ENCODE assay signal across 1 cellular context in the genomic region with DNA sequence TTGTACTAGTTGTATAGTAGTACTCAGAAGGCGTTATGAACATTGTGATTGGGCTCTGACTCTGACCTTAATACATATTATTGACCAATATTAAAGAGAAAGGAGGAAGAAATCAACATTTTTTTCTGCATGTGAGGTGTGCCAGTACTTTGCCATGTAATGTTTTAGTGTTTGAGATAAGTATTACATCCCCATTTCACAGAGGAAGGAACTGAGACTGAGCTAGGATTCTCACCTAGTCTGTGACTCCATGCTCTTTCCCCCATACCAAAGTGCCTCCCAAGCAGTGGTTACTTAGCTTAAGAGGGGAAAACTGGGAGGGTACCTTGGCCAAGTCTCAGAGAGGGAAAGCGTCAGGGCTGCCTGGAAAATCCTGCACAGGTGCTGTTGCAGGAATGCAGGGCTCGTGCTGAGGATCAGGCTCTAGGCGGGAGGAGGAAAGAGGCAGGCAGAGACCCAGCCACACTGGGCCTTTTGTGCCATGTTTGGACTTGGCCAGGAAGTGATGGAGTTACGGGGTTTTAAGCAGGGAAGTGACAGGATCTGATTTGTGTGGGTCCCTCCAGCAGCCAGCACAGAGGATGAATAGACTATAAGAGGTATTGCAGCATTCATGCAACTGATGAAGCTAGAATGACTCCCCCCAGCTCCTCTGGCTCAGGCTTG.
TF ChIP-seq lines count a peak whose summit lies in the region.

No MANE protein-coding gene starts in this region.

TF ChIP-seq in H1, 55 proteins besides CTCF, POLR2A, EP300 and RAD21:
- no peak for TF ChIP-seq E2F6 (IDR thresholded peaks at IDR 0.05)
- no peak for TF ChIP-seq GTF2F1 (IDR thresholded peaks at IDR 0.05; ENCODE audit: borderline replicate concordance, low read depth, low read length)
- TF ChIP-seq POLR2AphosphoS5 (IDR thresholded peaks at IDR 0.05; ENCODE audit: low read depth, low read length), result no peak
- TF ChIP-seq ZNF274 (IDR thresholded peaks at IDR 0.05; ENCODE audit: borderline replicate concordance, extremely low read depth, low read length), result no peak
- TF ChIP-seq FOSL1 (IDR thresholded peaks at IDR 0.05; ENCODE audit: insufficient read depth, low read depth, low read length), result no peak
- TF ChIP-seq BRCA1 (IDR thresholded peaks at IDR 0.05; ENCODE audit: low read depth, low read length), result no peak
- TF ChIP-seq POU5F1 (IDR thresholded peaks at IDR 0.05; ENCODE audit: low read depth, low read length), result no peak
